ENCODE assay signal across 11 cellular contexts in the genomic region with DNA sequence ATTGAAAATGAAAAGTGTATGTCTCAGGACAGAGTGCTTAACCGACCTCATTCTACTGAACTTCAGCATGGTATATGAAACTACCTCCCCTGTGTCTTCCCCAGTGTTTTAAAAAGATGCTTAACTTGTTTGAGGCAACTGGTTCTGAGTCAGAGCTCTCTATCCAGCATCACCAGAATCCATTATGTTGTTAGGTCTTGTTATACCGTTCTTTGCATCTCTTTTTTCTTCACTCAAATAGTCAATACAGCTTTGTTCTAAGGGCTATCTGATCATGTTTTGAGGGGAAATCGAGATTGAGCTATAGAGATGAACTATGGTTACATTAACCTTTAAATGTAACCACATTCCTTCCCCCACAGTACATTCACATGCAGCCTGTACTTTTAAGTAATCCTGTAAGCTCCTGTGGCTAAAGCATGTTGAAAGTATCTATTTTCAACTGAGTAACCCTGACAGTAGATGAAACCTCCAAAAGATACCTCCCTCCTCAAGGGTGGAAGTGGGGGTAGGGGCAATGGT.
DNase-seq lines count a peak whose midpoint lies in the region; ATAC-seq and TF ChIP-seq lines count a peak whose summit lies in the region.
"Had no signal": no experiment of that assay in that cellular context is flagged by ENCODE, and none has a peak within 500 bp of the region (broad histone marks: within the 10 kb centered on the region; RNA-seq: fewer than 3 reads in every experiment).

No MANE protein-coding gene starts in this region.

- H3K27me3 ChIP-seq in ACC112 (ENCODE audit: insufficient read depth, low read length), result no peaks in the 10 kb centered on the region
- H3K27me3 ChIP-seq in colonic mucosa, result no peaks in the 10 kb centered on the region
- H3K27me3 ChIP-seq: cardiac muscle cell, SJSA1 had no signal

- H3K27me3 Mint-ChIP-seq in activated CD4-positive, alpha-beta memory T cell treated with anti-CD3 and anti-CD28 coated beads, Interleukin-2, amount 10 ng/mL, durations not matched to agents 7 days and 5 days, result no peaks in the 10 kb centered on the region
- H3K27me3 Mint-ChIP-seq: CD4-positive, alpha-beta T cell had no signal

- H3K79me2 ChIP-seq in ACC112 (ENCODE audit: control insufficient read depth, insufficient read depth, low read length, unreplicated experiment) (no peaks in the 10 kb centered on the region), OCI-LY7 (ENCODE audit: insufficient read depth, low read depth, low read length) (no peaks in the 10 kb centered on the region)

- no peaks in the 10 kb centered on the region for H4K20me1 ChIP-seq in OCI-LY7 (ENCODE audit: insufficient read depth, low read length)

- H3K36me3 ChIP-seq in ACC112 (ENCODE audit: insufficient read depth, low read length) (no peaks in the 10 kb centered on the region), colonic mucosa (no peaks in the 10 kb centered on the region), OCI-LY7 (ENCODE audit: insufficient read depth, low read length) (no peaks in the 10 kb centered on the region)
- H3K36me3 ChIP-seq: cardiac muscle cell, SJSA1 had no signal

- no peak overlapping the region for H3K9ac ChIP-seq in colonic mucosa (ENCODE audit: low read depth in 2 of 2, low read length in 2 of 2)

- H3K4me1 ChIP-seq in ACC112 (ENCODE audit: control insufficient read depth, insufficient read depth, low read length, unreplicated experiment) (peaks cover 39% of the 10 kb centered on the region), colonic mucosa (no peaks in the 10 kb centered on the region), OCI-LY7 (ENCODE audit: insufficient read depth, low read length, poor library complexity, severe bottlenecking) (peaks cover 5% of the 10 kb centered on the region)
- H3K4me1 ChIP-seq: SJSA1 had no signal

- ATAC-seq in GM19351 (IDR thresholded peaks at IDR 0.05; ENCODE audit: unreplicated experiment) (peak; percentile 48), HG03039 (IDR thresholded peaks at IDR 0.05; ENCODE audit: unreplicated experiment) (peak; percentile 49)

- H3K9me3 ChIP-seq in colonic mucosa (no peaks in the 10 kb centered on the region), OCI-LY7 (ENCODE audit: low read length) (no peaks in the 10 kb centered on the region)
- H3K9me3 ChIP-seq: SJSA1 had no signal

- peaks cover 53% of the 10 kb centered on the region for H3K4me1 Mint-ChIP-seq in activated CD4-positive, alpha-beta memory T cell treated with anti-CD3 and anti-CD28 coated beads, Interleukin-2, amount 10 ng/mL, durations not matched to agents 7 days and 5 days

- peak overlapping the region; percentile 32 for H3K4me3 Mint-ChIP-seq in activated CD4-positive, alpha-beta memory T cell treated with anti-CD3 and anti-CD28 coated beads, Interleukin-2, amount 10 ng/mL, durations not matched to agents 7 days and 5 days
- H3K4me3 Mint-ChIP-seq: CD4-positive, alpha-beta T cell had no signal

- CTCF ChIA-PET in activated CD4-positive, alpha-beta memory T cell treated with anti-CD3 and anti-CD28 coated beads, Interleukin-2, amount 10 ng/mL, durations not matched to agents 7 days and 5 days (lab: Charles Lee), result no interaction called here
- CTCF ChIA-PET in OCI-LY7 (lab: Charles Lee; ENCODE audit: unreplicated experiment), result no interaction called here

- H3K27ac ChIP-seq in ACC112 (ENCODE audit: low read depth, low read length) (peak overlapping the region; percentile 17; the same call in 1 of the 2 replicates), colonic mucosa (no peak overlapping the region), OCI-LY7 (ENCODE audit: low read depth, low read length, poor library complexity, severe bottlenecking) (no peak overlapping the region)
- H3K27ac ChIP-seq: cardiac muscle cell, SJSA1 had no signal

- no peak for DNase-seq in activated CD4-positive, alpha-beta memory T cell treated with anti-CD3 and anti-CD28 coated beads, Interleukin-2, amount 10 ng/mL, durations not matched to agents 7 days and 5 days
- DNase-seq in colonic mucosa (no peak), OCI-LY7 (ENCODE audit: low spot score) (no peak), NCI-H446 treated with DMSO at 0.1 percent for 48 hours (lab: John Stamatoyannopoulos, UW) (no peak), DMS153 treated with DMSO at 0.1 percent for 48 hours (lab: John Stamatoyannopoulos, UW; ENCODE audit: unreplicated experiment) (no peak)
- DNase-seq: CD4-positive, alpha-beta T cell had no signal

- H3K27ac Mint-ChIP-seq in activated CD4-positive, alpha-beta memory T cell treated with anti-CD3 and anti-CD28 coated beads, Interleukin-2, amount 10 ng/mL, durations not matched to agents 7 days and 5 days, result peak overlapping the region; percentile 83
- H3K27ac Mint-ChIP-seq: CD4-positive, alpha-beta T cell had no signal

- H3K4me2 ChIP-seq in OCI-LY7 (ENCODE audit: low read length), result no peak overlapping the region

- no peaks in the 10 kb centered on the region for H3K9me2 ChIP-seq in OCI-LY7 (ENCODE audit: insufficient read depth, low read length)

- POLR2A ChIA-PET in activated CD4-positive, alpha-beta memory T cell treated with anti-CD3 and anti-CD28 coated beads, Interleukin-2, amount 10 ng/mL, durations not matched to agents 7 days and 5 days (lab: Charles Lee), result interaction anchor here (1.1 to 1.2 kb wide), 2 partner anchors 166 to 714 kb away, joined by 4 to 5 read pairs; partner anchors contain the start of gene DIAPH2
- POLR2A ChIA-PET in OCI-LY7 (lab: Charles Lee), result interaction anchor here (0.6 to 1.1 kb wide), 6 partner anchors 169 to 684 kb away, joined by 3 to 5 read pairs (median 3); no protein-coding TSS in a partner anchor

- no peaks in the 10 kb centered on the region for H3K36me3 Mint-ChIP-seq in activated CD4-positive, alpha-beta memory T cell treated with anti-CD3 and anti-CD28 coated beads, Interleukin-2, amount 10 ng/mL, durations not matched to agents 7 days and 5 days (ENCODE audit: low read depth)

- TF ChIP-seq CTCF in colonic mucosa (IDR thresholded peaks at IDR 0.05) (no peak), OCI-LY7 (conservative IDR thresholded peaks at IDR 0.05; ENCODE audit: low read length) (no peak)

- intact Hi-C loops in colonic mucosa (cut with DNase I) (no loop called here), OCI-LY7 (cut with micrococcal nuclease; ENCODE audit: unreplicated experiment) (no loop called here)

- BruUV-seq in OCI-LY7 (replicated peaks; lab: Mats Ljungman, UMichigan), result no TSS peak

- H3K4me3 ChIP-seq in ACC112 (ENCODE audit: low read depth, low read length) (no peak overlapping the region), colonic mucosa (no peak overlapping the region), OCI-LY7 (ENCODE audit: low read depth, low read length, poor library complexity, severe bottlenecking) (no peak overlapping the region)
- H3K4me3 ChIP-seq: cardiac muscle cell, SJSA1 had no signal

- H3K9me3 Mint-ChIP-seq in activated CD4-positive, alpha-beta memory T cell treated with anti-CD3 and anti-CD28 coated beads, Interleukin-2, amount 10 ng/mL, durations not matched to agents 7 days and 5 days, result no peaks in the 10 kb centered on the region
- H3K9me3 Mint-ChIP-seq: CD4-positive, alpha-beta T cell had no signal

- H2AFZ ChIP-seq in ACC112 (ENCODE audit: low read length, unreplicated experiment), result no peak overlapping the region
- H2AFZ ChIP-seq in OCI-LY7 (ENCODE audit: low read length), result no peak overlapping the region
